ENCODE assay signal across 1 cellular context in genomic region chr5:119031047-119031886, GRCh38.
A peak's percentile ranks its signal among the peaks of the same experiment; 100 is the strongest.
TF ChIP-seq lines count a peak whose summit lies in the region.

No MANE protein-coding gene starts in this region.

TF ChIP-seq in GM12878, 131 proteins besides CTCF, POLR2A, EP300 and RAD21 (continued from another document and continues in another):
- no peak for TF ChIP-seq JUND (IDR thresholded peaks at IDR 0.05; ENCODE audit: low read depth, low read length)
- no peak for TF ChIP-seq NR2C1 (IDR thresholded peaks at IDR 0.05)
- TF ChIP-seq E4F1 (IDR thresholded peaks at IDR 0.05; ENCODE audit: borderline replicate concordance, partially characterized antibody), result no peak
- peak; percentile 75 for TF ChIP-seq CREM (IDR thresholded peaks at IDR 0.05; ENCODE audit: low read depth)
- TF ChIP-seq TARDBP (IDR thresholded peaks at IDR 0.05; ENCODE audit: borderline replicate concordance), result no peak
- TF ChIP-seq IKZF2 (IDR thresholded peaks at IDR 0.05), result peak; percentile 37 to 44; a peak in 1 of 4 replicates
- peak; percentile 65; the same call in 1 of the 2 replicates for TF ChIP-seq MXI1 (IDR thresholded peaks at IDR 0.05; ENCODE audit: low read depth, low read length)
- no peak for TF ChIP-seq LARP7 (IDR thresholded peaks at IDR 0.05)
- TF ChIP-seq CEBPZ (IDR thresholded peaks at IDR 0.05; ENCODE audit: low read depth, low read length), result no peak
- peak; percentile 78; the same call in 2 of the 3 replicates for TF ChIP-seq POU2F2 (IDR thresholded peaks at IDR 0.05; ENCODE audit: borderline replicate concordance, low read depth, low read length)
- TF ChIP-seq BRCA1 (IDR thresholded peaks at IDR 0.05; ENCODE audit: low read depth, low read length), result no peak
- TF ChIP-seq ETV6 (conservative IDR thresholded peaks at IDR 0.05 in 1 of 2, IDR thresholded peaks at IDR 0.05 in 1 of 2; ENCODE audit: borderline replicate concordance in 1 of 2, low read depth in 1 of 2), result peak in 1 of 2 experiments; percentile 82; a peak in 1 of 4 replicates
- no peak for TF ChIP-seq HCFC1 (IDR thresholded peaks at IDR 0.05; ENCODE audit: low read length)
- peak; percentile 48; the same call in 1 of the 2 replicates for TF ChIP-seq CREB1 (IDR thresholded peaks at IDR 0.05; ENCODE audit: low read depth)
- TF ChIP-seq HDGF (IDR thresholded peaks at IDR 0.05), result no peak
- peak; percentile 65; the same call in 1 of the 2 replicates for TF ChIP-seq TCF3 (IDR thresholded peaks at IDR 0.05; ENCODE audit: borderline replicate concordance, insufficient read depth, low read depth, low read length)
- TF ChIP-seq IKZF1 (conservative IDR thresholded peaks at IDR 0.05), result peak; percentile 43
- no peak for TF ChIP-seq ZBTB11 (CRISPR knock-in tag; IDR thresholded peaks at IDR 0.05)
- TF ChIP-seq PBX3 (IDR thresholded peaks at IDR 0.05; ENCODE audit: insufficient replicate concordance, low read depth, low read length), result no peak
- TF ChIP-seq SP1 (IDR thresholded peaks at IDR 0.05; ENCODE audit: low read depth, low read length), result no peak
- TF ChIP-seq PAX8 (IDR thresholded peaks at IDR 0.05), result no peak
- no peak for TF ChIP-seq PAX5 (IDR thresholded peaks at IDR 0.05; ENCODE audit: borderline replicate concordance, low read depth, low read length)
- TF ChIP-seq SRF (IDR thresholded peaks at IDR 0.05; ENCODE audit: low read depth in 2 of 2, low read length in 2 of 2), result no peak
- TF ChIP-seq SREBF2 (IDR thresholded peaks at IDR 0.05; ENCODE audit: low read length), result no peak
- TF ChIP-seq MYB (IDR thresholded peaks at IDR 0.05; ENCODE audit: borderline replicate concordance, low read depth, low read length), result peak; percentile 30; the same call in 1 of the 2 replicates
- TF ChIP-seq NFXL1 (IDR thresholded peaks at IDR 0.05; ENCODE audit: borderline replicate concordance), result no peak
- TF ChIP-seq BCL11A (IDR thresholded peaks at IDR 0.05; ENCODE audit: low read depth, low read length), result peak; percentile 59; the same call in 1 of the 2 replicates
- no peak for TF ChIP-seq SMC3 (IDR thresholded peaks at IDR 0.05; ENCODE audit: borderline replicate concordance, low read length)
- no peak for TF ChIP-seq ZNF217 (IDR thresholded peaks at IDR 0.05)
- no peak for TF ChIP-seq RBBP5 (conservative IDR thresholded peaks at IDR 0.05)
- TF ChIP-seq DPF2 (IDR thresholded peaks at IDR 0.05), result 0 out of 2 replicates have a peak, but pooled peaks have one; percentile 17
- peak; percentile 75 for TF ChIP-seq CUX1 (IDR thresholded peaks at IDR 0.05; ENCODE audit: insufficient replicate concordance, low read depth, low read length)
- TF ChIP-seq ZZZ3 (IDR thresholded peaks at IDR 0.05; ENCODE audit: control insufficient read depth, insufficient read length, low read depth), result no peak
- peak; percentile 90 for TF ChIP-seq ATF2 (IDR thresholded peaks at IDR 0.05; ENCODE audit: low read length)
- TF ChIP-seq MTA2 (IDR thresholded peaks at IDR 0.05; ENCODE audit: low read depth), result peak; percentile 65
- TF ChIP-seq ZNF687 (IDR thresholded peaks at IDR 0.05), result peak; percentile 94
- TF ChIP-seq ATF7 (IDR thresholded peaks at IDR 0.05; ENCODE audit: low read depth), result peak; percentile 55
- no peak for TF ChIP-seq ZNF274 (IDR thresholded peaks at IDR 0.05; ENCODE audit: insufficient read depth, insufficient read length)
- TF ChIP-seq ZNF384 (IDR thresholded peaks at IDR 0.05; ENCODE audit: borderline replicate concordance, low read depth, low read length), result no peak; the same call in 1 of the 2 replicates
- no peak for TF ChIP-seq SIN3A (IDR thresholded peaks at IDR 0.05; ENCODE audit: low read depth, low read length)
- no peak for TF ChIP-seq NFYA (IDR thresholded peaks at IDR 0.05; ENCODE audit: borderline replicate concordance, low read depth, low read length)
- peak; percentile 95 for TF ChIP-seq NFIC (IDR thresholded peaks at IDR 0.05; ENCODE audit: low read depth, low read length)
